2 cellular contexts compared by ENCODE assay signal in the genomic region with DNA sequence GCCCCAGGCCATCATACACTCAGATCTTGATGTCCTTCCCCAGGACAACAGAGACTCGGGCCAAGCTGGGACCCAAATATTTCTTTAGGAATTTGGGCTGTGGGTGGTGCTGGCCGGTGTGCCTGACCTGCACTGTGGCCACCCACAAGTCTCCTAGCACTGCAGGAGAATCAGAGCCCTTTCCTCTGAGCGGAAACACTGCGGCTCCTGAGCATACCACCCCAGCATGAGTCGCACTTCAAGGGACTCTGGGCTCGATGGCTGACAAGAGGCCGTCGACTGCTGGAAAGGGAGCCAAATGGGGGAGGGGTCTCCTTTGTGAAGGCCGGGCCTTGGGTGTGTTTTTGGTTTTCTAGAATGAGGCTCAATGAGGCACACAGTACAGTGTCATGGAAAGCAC.
TF ChIP-seq lines count a peak whose summit lies in the region.

No MANE protein-coding gene starts in this region.

TF ChIP-seq in GM23338, 12 proteins besides CTCF, POLR2A, EP300 and RAD21:
- TF ChIP-seq, protein P1, sequence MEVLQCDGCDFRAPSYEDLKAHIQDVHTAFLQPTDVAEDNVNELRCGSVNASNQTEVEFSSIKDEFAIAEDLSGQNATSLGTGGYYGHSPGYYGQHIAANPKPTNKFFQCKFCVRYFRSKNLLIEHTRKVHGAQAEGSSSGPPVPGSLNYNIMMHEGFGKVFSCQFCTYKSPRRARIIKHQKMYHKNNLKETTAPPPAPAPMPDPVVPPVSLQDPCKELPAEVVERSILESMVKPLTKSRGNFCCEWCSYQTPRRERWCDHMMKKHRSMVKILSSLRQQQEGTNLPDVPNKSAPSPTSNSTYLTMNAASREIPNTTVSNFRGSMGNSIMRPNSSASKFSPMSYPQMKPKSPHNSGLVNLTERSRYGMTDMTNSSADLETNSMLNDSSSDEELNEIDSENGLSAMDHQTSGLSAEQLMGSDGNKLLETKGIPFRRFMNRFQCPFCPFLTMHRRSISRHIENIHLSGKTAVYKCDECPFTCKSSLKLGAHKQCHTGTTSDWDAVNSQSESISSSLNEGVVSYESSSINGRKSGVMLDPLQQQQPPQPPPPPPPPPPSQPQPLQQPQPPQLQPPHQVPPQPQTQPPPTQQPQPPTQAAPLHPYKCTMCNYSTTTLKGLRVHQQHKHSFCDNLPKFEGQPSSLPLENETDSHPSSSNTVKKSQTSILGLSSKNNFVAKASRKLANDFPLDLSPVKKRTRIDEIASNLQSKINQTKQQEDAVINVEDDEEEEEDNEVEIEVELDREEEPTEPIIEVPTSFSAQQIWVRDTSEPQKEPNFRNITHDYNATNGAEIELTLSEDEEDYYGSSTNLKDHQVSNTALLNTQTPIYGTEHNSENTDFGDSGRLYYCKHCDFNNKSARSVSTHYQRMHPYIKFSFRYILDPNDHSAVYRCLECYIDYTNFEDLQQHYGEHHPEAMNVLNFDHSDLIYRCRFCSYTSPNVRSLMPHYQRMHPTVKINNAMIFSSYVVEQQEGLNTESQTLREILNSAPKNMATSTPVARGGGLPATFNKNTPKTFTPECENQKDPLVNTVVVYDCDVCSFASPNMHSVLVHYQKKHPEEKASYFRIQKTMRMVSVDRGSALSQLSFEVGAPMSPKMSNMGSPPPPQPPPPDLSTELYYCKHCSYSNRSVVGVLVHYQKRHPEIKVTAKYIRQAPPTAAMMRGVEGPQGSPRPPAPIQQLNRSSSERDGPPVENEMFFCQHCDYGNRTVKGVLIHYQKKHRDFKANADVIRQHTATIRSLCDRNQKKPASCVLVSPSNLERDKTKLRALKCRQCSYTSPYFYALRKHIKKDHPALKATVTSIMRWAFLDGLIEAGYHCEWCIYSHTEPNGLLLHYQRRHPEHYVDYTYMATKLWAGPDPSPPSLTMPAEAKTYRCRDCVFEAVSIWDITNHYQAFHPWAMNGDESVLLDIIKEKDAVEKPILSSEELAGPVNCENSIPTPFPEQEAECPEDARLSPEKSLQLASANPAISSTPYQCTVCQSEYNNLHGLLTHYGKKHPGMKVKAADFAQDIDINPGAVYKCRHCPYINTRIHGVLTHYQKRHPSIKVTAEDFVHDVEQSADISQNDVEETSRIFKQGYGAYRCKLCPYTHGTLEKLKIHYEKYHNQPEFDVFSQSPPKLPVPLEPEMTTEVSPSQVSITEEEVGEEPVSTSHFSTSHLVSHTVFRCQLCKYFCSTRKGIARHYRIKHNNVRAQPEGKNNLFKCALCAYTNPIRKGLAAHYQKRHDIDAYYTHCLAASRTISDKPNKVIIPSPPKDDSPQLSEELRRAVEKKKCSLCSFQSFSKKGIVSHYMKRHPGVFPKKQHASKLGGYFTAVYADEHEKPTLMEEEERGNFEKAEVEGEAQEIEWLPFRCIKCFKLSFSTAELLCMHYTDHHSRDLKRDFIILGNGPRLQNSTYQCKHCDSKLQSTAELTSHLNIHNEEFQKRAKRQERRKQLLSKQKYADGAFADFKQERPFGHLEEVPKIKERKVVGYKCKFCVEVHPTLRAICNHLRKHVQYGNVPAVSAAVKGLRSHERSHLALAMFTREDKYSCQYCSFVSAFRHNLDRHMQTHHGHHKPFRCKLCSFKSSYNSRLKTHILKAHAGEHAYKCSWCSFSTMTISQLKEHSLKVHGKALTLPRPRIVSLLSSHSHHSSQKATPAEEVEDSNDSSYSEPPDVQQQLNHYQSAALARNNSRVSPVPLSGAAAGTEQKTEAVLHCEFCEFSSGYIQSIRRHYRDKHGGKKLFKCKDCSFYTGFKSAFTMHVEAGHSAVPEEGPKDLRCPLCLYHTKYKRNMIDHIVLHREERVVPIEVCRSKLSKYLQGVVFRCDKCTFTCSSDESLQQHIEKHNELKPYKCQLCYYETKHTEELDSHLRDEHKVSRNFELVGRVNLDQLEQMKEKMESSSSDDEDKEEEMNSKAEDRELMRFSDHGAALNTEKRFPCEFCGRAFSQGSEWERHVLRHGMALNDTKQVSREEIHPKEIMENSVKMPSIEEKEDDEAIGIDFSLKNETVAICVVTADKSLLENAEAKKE (CRISPR knock-in tag; IDR thresholded peaks at IDR 0.05), result no peak
- TF ChIP-seq NANOG (IDR thresholded peaks at IDR 0.05; ENCODE audit: borderline replicate concordance) (no peak), EZH2 (IDR thresholded peaks at IDR 0.05; ENCODE audit: low read depth, unreplicated experiment) (no peak), ZNF331 (CRISPR knock-in tag; IDR thresholded peaks at IDR 0.05; ENCODE audit: low read depth) (no peak), EZH2phosphoT487 (IDR thresholded peaks at IDR 0.05; ENCODE audit: unreplicated experiment) (no peak), CREB1 (CRISPR knock-in tag; IDR thresholded peaks at IDR 0.05; ENCODE audit: low read depth) (no peak), STAT1 (IDR thresholded peaks at IDR 0.05; ENCODE audit: unreplicated experiment) (no peak), JUNB (IDR thresholded peaks at IDR 0.05; ENCODE audit: unreplicated experiment) (no peak), ZNF114 (CRISPR knock-in tag; IDR thresholded peaks at IDR 0.05) (no peak), POLR2AphosphoS5 (IDR thresholded peaks at IDR 0.05; ENCODE audit: low read depth) (no peak)
- TF ChIP-seq, protein P2, sequence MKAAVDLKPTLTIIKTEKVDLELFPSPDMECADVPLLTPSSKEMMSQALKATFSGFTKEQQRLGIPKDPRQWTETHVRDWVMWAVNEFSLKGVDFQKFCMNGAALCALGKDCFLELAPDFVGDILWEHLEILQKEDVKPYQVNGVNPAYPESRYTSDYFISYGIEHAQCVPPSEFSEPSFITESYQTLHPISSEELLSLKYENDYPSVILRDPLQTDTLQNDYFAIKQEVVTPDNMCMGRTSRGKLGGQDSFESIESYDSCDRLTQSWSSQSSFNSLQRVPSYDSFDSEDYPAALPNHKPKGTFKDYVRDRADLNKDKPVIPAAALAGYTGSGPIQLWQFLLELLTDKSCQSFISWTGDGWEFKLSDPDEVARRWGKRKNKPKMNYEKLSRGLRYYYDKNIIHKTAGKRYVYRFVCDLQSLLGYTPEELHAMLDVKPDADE (IDR thresholded peaks at IDR 0.05), result no peak

TF ChIP-seq in WTC11, 78 proteins besides CTCF, POLR2A, EP300 and RAD21 (continued from another document):
- TF ChIP-seq, protein P3, sequence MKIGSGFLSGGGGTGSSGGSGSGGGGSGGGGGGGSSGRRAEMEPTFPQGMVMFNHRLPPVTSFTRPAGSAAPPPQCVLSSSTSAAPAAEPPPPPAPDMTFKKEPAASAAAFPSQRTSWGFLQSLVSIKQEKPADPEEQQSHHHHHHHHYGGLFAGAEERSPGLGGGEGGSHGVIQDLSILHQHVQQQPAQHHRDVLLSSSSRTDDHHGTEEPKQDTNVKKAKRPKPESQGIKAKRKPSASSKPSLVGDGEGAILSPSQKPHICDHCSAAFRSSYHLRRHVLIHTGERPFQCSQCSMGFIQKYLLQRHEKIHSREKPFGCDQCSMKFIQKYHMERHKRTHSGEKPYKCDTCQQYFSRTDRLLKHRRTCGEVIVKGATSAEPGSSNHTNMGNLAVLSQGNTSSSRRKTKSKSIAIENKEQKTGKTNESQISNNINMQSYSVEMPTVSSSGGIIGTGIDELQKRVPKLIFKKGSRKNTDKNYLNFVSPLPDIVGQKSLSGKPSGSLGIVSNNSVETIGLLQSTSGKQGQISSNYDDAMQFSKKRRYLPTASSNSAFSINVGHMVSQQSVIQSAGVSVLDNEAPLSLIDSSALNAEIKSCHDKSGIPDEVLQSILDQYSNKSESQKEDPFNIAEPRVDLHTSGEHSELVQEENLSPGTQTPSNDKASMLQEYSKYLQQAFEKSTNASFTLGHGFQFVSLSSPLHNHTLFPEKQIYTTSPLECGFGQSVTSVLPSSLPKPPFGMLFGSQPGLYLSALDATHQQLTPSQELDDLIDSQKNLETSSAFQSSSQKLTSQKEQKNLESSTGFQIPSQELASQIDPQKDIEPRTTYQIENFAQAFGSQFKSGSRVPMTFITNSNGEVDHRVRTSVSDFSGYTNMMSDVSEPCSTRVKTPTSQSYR (CRISPR knock-in tag; IDR thresholded peaks at IDR 0.05), result no peak
- no peak for TF ChIP-seq IRF2 (CRISPR knock-in tag; IDR thresholded peaks at IDR 0.05; ENCODE audit: borderline replicate concordance, low read depth)
- no peak for TF ChIP-seq JUN (CRISPR knock-in tag; IDR thresholded peaks at IDR 0.05)
- TF ChIP-seq, protein P4, sequence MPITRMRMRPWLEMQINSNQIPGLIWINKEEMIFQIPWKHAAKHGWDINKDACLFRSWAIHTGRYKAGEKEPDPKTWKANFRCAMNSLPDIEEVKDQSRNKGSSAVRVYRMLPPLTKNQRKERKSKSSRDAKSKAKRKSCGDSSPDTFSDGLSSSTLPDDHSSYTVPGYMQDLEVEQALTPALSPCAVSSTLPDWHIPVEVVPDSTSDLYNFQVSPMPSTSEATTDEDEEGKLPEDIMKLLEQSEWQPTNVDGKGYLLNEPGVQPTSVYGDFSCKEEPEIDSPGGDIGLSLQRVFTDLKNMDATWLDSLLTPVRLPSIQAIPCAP (CRISPR knock-in tag; IDR thresholded peaks at IDR 0.05), result no peak
- no peak for TF ChIP-seq NR1H2 (CRISPR knock-in tag; IDR thresholded peaks at IDR 0.05)
- TF ChIP-seq, protein P5, sequence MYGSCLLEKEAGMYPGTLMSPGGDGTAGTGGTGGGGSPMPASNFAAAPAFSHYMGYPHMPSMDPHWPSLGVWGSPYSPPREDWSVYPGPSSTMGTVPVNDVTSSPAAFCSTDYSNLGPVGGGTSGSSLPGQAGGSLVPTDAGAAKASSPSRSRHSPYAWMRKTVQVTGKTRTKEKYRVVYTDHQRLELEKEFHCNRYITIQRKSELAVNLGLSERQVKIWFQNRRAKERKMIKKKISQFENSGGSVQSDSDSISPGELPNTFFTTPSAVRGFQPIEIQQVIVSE (CRISPR knock-in tag; IDR thresholded peaks at IDR 0.05; ENCODE audit: borderline replicate concordance), result no peak
- TF ChIP-seq, protein P6, sequence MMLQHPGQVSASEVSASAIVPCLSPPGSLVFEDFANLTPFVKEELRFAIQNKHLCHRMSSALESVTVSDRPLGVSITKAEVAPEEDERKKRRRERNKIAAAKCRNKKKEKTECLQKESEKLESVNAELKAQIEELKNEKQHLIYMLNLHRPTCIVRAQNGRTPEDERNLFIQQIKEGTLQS (CRISPR knock-in tag; conservative IDR thresholded peaks at IDR 0.05), result no peak
- no peak for TF ChIP-seq RELA (CRISPR knock-in tag; IDR thresholded peaks at IDR 0.05; ENCODE audit: borderline replicate concordance)
- TF ChIP-seq, protein P7, sequence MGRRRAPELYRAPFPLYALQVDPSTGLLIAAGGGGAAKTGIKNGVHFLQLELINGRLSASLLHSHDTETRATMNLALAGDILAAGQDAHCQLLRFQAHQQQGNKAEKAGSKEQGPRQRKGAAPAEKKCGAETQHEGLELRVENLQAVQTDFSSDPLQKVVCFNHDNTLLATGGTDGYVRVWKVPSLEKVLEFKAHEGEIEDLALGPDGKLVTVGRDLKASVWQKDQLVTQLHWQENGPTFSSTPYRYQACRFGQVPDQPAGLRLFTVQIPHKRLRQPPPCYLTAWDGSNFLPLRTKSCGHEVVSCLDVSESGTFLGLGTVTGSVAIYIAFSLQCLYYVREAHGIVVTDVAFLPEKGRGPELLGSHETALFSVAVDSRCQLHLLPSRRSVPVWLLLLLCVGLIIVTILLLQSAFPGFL (CRISPR knock-in tag; IDR thresholded peaks at IDR 0.05; ENCODE audit: borderline replicate concordance), result no peak
- no peak for TF ChIP-seq TEAD1 (CRISPR knock-in tag; IDR thresholded peaks at IDR 0.05)
- TF ChIP-seq ZNF138 (CRISPR knock-in tag; conservative IDR thresholded peaks at IDR 0.05), result no peak
